In genomic region chr20:46673394-46674252, GRCh38 we compare ENCODE assay signal across 19 cellular contexts. TPM values are rescaled to one million over a fixed set of nuclear protein-coding genes. Genes with fewer than 3 reads are reported as not detected.
A peak's percentile ranks its signal among the peaks of the same experiment; 100 is the strongest.
DNase-seq lines count a peak whose midpoint lies in the region; ATAC-seq and TF ChIP-seq lines count a peak whose summit lies in the region.
"Had no signal": no experiment of that assay in that cellular context is flagged by ENCODE, and none has a peak within 500 bp of the region (broad histone marks: within the 10 kb centered on the region; RNA-seq: fewer than 3 reads in every experiment).

No MANE protein-coding gene starts in this region.

- peaks cover 5% of the 10 kb centered on the region for H3K9me3 Mint-ChIP-seq in activated CD8-positive, alpha-beta memory T cell treated with anti-CD3 and anti-CD28 coated beads, Interleukin-2, amount 10 ng/mL, durations not matched to agents 7 days and 5 days (ENCODE audit: low read depth)

- no peaks in the 10 kb centered on the region for H4K20me1 ChIP-seq in osteoblast (ENCODE audit: insufficient read depth, low read length)
- H4K20me1 ChIP-seq in PC-3 (ENCODE audit: low read length), result no peaks in the 10 kb centered on the region
- H4K20me1 ChIP-seq in SK-N-SH (ENCODE audit: insufficient read depth), result no peaks in the 10 kb centered on the region

- POLR2A ChIA-PET in PC-3 (lab: Charles Lee; ENCODE audit: unreplicated experiment), result no interaction called here
- POLR2A ChIA-PET in SK-N-SH (lab: Yijun Ruan, JAX), result no interaction called here

- H3K9me3 ChIP-seq in HUES48 (ENCODE audit: control insufficient read depth, insufficient read depth, low read length) (no peaks in the 10 kb centered on the region), iPS-20b (ENCODE audit: insufficient read depth, low read depth, low read length) (no peaks in the 10 kb centered on the region; the same call in 1 of the 2 replicates), osteoblast (ENCODE audit: low read depth, low read length) (no peaks in the 10 kb centered on the region), PC-3 (ENCODE audit: low read length) (peaks cover 12% of the 10 kb centered on the region), SK-N-SH (no peaks in the 10 kb centered on the region)

- no peaks in the 10 kb centered on the region for H3K27me3 ChIP-seq in HUES48 (ENCODE audit: control insufficient read depth, insufficient read depth, low read length)
- no peaks in the 10 kb centered on the region for H3K27me3 ChIP-seq in iPS-20b (ENCODE audit: insufficient read depth, low read length)
- no peaks in the 10 kb centered on the region for H3K27me3 ChIP-seq in osteoblast (ENCODE audit: insufficient read depth, low read length)
- no peaks in the 10 kb centered on the region for H3K27me3 ChIP-seq in PC-3 (ENCODE audit: low read length)
- no peaks in the 10 kb centered on the region for H3K27me3 ChIP-seq in SK-N-SH (ENCODE audit: insufficient read depth)

- no peaks in the 10 kb centered on the region for H3K4me1 Mint-ChIP-seq in activated CD8-positive, alpha-beta memory T cell treated with anti-CD3 and anti-CD28 coated beads, Interleukin-2, amount 10 ng/mL, durations not matched to agents 7 days and 5 days
- H3K4me1 Mint-ChIP-seq: CD4-positive, alpha-beta memory T cell had no signal

- H3F3A ChIP-seq in PC-3 (ENCODE audit: low read length, unreplicated experiment) (no peaks in the 10 kb centered on the region), SK-N-SH (replicated peaks; ENCODE audit: insufficient read depth) (no peaks in the 10 kb centered on the region)

- H3K27ac ChIP-seq in HUES48 (ENCODE audit: low read depth, low read length), result peak overlapping the region; percentile 54
- no peak overlapping the region for H3K27ac ChIP-seq in iPS-20b (ENCODE audit: low read length)
- no peak overlapping the region for H3K27ac ChIP-seq in osteoblast (ENCODE audit: low read depth, low read length)
- no peak overlapping the region for H3K27ac ChIP-seq in PC-3 (ENCODE audit: low read length)
- H3K27ac ChIP-seq in SK-N-SH (ENCODE audit: low read depth in 2 of 2, low read length in 1 of 2), result no peak overlapping the region

- no peak for TF ChIP-seq EP300 in SK-N-SH (IDR thresholded peaks at IDR 0.05; ENCODE audit: borderline replicate concordance in 1 of 2, low read depth in 1 of 2, low read length in 1 of 2)

- TF ChIP-seq CTCF in osteoblast (IDR thresholded peaks at IDR 0.05; ENCODE audit: extremely low read depth, low read depth, low read length), result no peak
- no peak for TF ChIP-seq CTCF in PC-3 (conservative IDR thresholded peaks at IDR 0.05; ENCODE audit: low read depth, low read length)
- no peak for TF ChIP-seq CTCF in SK-N-SH (IDR thresholded peaks at IDR 0.05)

- intact Hi-C loops in PC-3 (cut with micrococcal nuclease), result no loop called here

- DNase-seq in activated CD8-positive, alpha-beta memory T cell treated with anti-CD3 and anti-CD28 coated beads, Interleukin-2, amount 10 ng/mL, durations not matched to agents 7 days and 5 days, result peak; percentile 28
- no peak for DNase-seq in activated CD8-positive, alpha-beta memory T cell treated with anti-CD3 and anti-CD28 coated beads, Interleukin-2, amount 50 U/mL, for 48 hours
- DNase-seq in osteoblast (ENCODE audit: insufficient read length, low spot score, missing footprints) (peak; percentile 23), PC-3 (no peak), COLO829 (ENCODE audit: low spot score) (no peak), SK-N-SH (no peak)
- DNase-seq: 8988T; AML-193; C1 segment of cervical spinal cord; CD4-positive, alpha-beta memory T cell; COR-L47; DMS153; DMS79 treated with DMSO at 0.1 percent for 48 hours; EL; H7 had no signal

- H3K79me2 ChIP-seq in osteoblast (ENCODE audit: insufficient read depth, low read length), result no peaks in the 10 kb centered on the region
- no peaks in the 10 kb centered on the region for H3K79me2 ChIP-seq in PC-3 (ENCODE audit: low read length)
- H3K79me2 ChIP-seq in SK-N-SH (ENCODE audit: insufficient read depth), result no peaks in the 10 kb centered on the region

- peaks cover 3% of the 10 kb centered on the region for H3K27me3 Mint-ChIP-seq in activated CD8-positive, alpha-beta memory T cell treated with anti-CD3 and anti-CD28 coated beads, Interleukin-2, amount 10 ng/mL, durations not matched to agents 7 days and 5 days

- no peaks in the 10 kb centered on the region for H3K36me3 ChIP-seq in HUES48 (ENCODE audit: control insufficient read depth, insufficient read depth, low read length)
- 0 out of 2 replicates have a peak, but pooled peaks cover 4% of the 10 kb centered on the region for H3K36me3 ChIP-seq in iPS-20b (ENCODE audit: insufficient read depth, low read depth, low read length)
- no peaks in the 10 kb centered on the region for H3K36me3 ChIP-seq in osteoblast (ENCODE audit: insufficient read depth, low read length)
- H3K36me3 ChIP-seq in PC-3 (ENCODE audit: low read depth, low read length), result no peaks in the 10 kb centered on the region
- H3K36me3 ChIP-seq in SK-N-SH (replicated peaks in 1 of 2; ENCODE audit: control insufficient read depth in 1 of 2, insufficient read depth in 2 of 2, low read length in 1 of 2), result no peaks in the 10 kb centered on the region

- H3K27ac Mint-ChIP-seq in activated CD8-positive, alpha-beta memory T cell treated with anti-CD3 and anti-CD28 coated beads, Interleukin-2, amount 10 ng/mL, durations not matched to agents 7 days and 5 days, result no peak overlapping the region

- no peak for TF ChIP-seq RAD21 in SK-N-SH (IDR thresholded peaks at IDR 0.05; ENCODE audit: low read length)

- ATAC-seq in activated CD8-positive, alpha-beta memory T cell treated with anti-CD3 and anti-CD28 coated beads, Interleukin-2, amount 10 ng/mL, durations not matched to agents 7 days and 5 days, result no peak
- ATAC-seq in PC-3, result no peak

- no peak overlapping the region for H3K4me2 ChIP-seq in osteoblast (ENCODE audit: insufficient read depth, low read length)
- no peak overlapping the region for H3K4me2 ChIP-seq in PC-3 (ENCODE audit: low read length)
- H3K4me2 ChIP-seq in SK-N-SH, result no peak overlapping the region
- H3K4me2 ChIP-seq: GM23338 had no signal

- BruUV-seq in PC-3 (replicated peaks; lab: Mats Ljungman, UMichigan), result no TSS peak

- H3K9ac ChIP-seq in HUES48 (ENCODE audit: low read depth, low read length) (no peak overlapping the region), iPS-20b (ENCODE audit: low read depth, low read length) (peak overlapping the region; percentile 0; the same call in 1 of the 2 replicates), PC-3 (ENCODE audit: low read length) (no peak overlapping the region), SK-N-SH (no peak overlapping the region)

- no peak overlapping the region for H3K4me3 Mint-ChIP-seq in activated CD8-positive, alpha-beta memory T cell treated with anti-CD3 and anti-CD28 coated beads, Interleukin-2, amount 10 ng/mL, durations not matched to agents 7 days and 5 days
- H3K4me3 Mint-ChIP-seq: CD4-positive, alpha-beta memory T cell; GM23338 had no signal

- no peaks in the 10 kb centered on the region for H3K36me3 Mint-ChIP-seq in activated CD8-positive, alpha-beta memory T cell treated with anti-CD3 and anti-CD28 coated beads, Interleukin-2, amount 10 ng/mL, durations not matched to agents 7 days and 5 days

- 72% methylated on average over 11 of the region's 11 CpGs for WGBS in SK-N-SH (ENCODE audit: low lambda C conversion rate)

- H2AFZ ChIP-seq in osteoblast (ENCODE audit: low read length), result no peak overlapping the region
- H2AFZ ChIP-seq in PC-3 (ENCODE audit: low read length), result no peak overlapping the region
- H2AFZ ChIP-seq in SK-N-SH (ENCODE audit: low read depth), result no peak overlapping the region
- H2AFZ ChIP-seq: GM23338 had no signal

- CTCF ChIA-PET in activated CD8-positive, alpha-beta memory T cell treated with anti-CD3 and anti-CD28 coated beads, Interleukin-2, amount 10 ng/mL, durations not matched to agents 7 days and 5 days (lab: Charles Lee), result no interaction called here
- CTCF ChIA-PET in PC-3 (lab: Charles Lee) (no interaction called here), SK-N-SH (lab: Yijun Ruan, JAX) (interaction anchor here (0.8 kb wide), 1 partner anchor 152 kb away, joined by 3 read pairs; no protein-coding TSS in a partner anchor)

- no peaks in the 10 kb centered on the region for H3K9me2 ChIP-seq in PC-3 (replicated peaks; ENCODE audit: low read length)
- H3K9me2 ChIP-seq in SK-N-SH, result no peaks in the 10 kb centered on the region

- H3K4me1 ChIP-seq in HUES48 (ENCODE audit: control insufficient read depth, insufficient read depth, low read length) (peaks cover 17% of the 10 kb centered on the region), iPS-20b (ENCODE audit: insufficient read depth, low read length) (peaks cover 2% of the 10 kb centered on the region; the same call in 1 of the 2 replicates), osteoblast (ENCODE audit: insufficient read depth, low read length) (no peaks in the 10 kb centered on the region), PC-3 (ENCODE audit: insufficient read depth, low read length) (no peaks in the 10 kb centered on the region), SK-N-SH (ENCODE audit: control insufficient read depth in 1 of 2, insufficient read depth in 2 of 2, low read depth in 1 of 2, low read length in 1 of 2) (no peaks in the 10 kb centered on the region)

- H3K4me3 ChIP-seq in HUES48 (ENCODE audit: low read depth, low read length), result no peak overlapping the region
- no peak overlapping the region for H3K4me3 ChIP-seq in iPS-20b (ENCODE audit: low read length)
- no peak overlapping the region for H3K4me3 ChIP-seq in osteoblast (ENCODE audit: insufficient read depth, low read length)
- no peak overlapping the region for H3K4me3 ChIP-seq in PC-3 (ENCODE audit: low read length)
- H3K4me3 ChIP-seq in SK-N-SH (ENCODE audit: low read depth in 2 of 2, low read length in 1 of 2), result no peak overlapping the region
- H3K4me3 ChIP-seq: GM23338 had no signal

RNA-seq across cellular contexts. Expression of gene TP53RK, which starts 15.6 kb away (rescaled TPM):
- 10 to 100 TPM; 14.8 to 20.9 TPM for total RNA-seq in activated CD8-positive, alpha-beta memory T cell treated with anti-CD3 and anti-CD28 coated beads, Interleukin-2, amount 10 ng/mL, durations not matched to agents 7 days and 5 days
- 18.0 and 21.0 TPM in 2 replicates for total RNA-seq in osteoblast
- total RNA-seq in PC-3 (2014; rRNA removed), result 41.4 and 48.1 TPM in 2 replicates
- polyA plus RNA-seq in SK-N-SH (2012; rRNA removed), result 5.4 and 5.5 TPM in 2 replicates
- polyA plus RNA-seq in SK-N-SH (2012; cell fraction: cytosol; rRNA removed), result 5.6 and 6.5 TPM in 2 replicates
- polyA plus RNA-seq in SK-N-SH (2012; cell fraction: nucleus; rRNA removed), result 3.5 TPM in 2 replicates

RNA-seq across cellular contexts. Expression of gene SLC13A3, which starts 22.4 kb away (rescaled TPM):
- total RNA-seq in activated CD8-positive, alpha-beta memory T cell treated with anti-CD3 and anti-CD28 coated beads, Interleukin-2, amount 10 ng/mL, durations not matched to agents 7 days and 5 days, result under 1 TPM in 1 of 2 experiments, not detected in 1; 0.19 TPM
- total RNA-seq in osteoblast, result 0.59 and 1.8 TPM in 2 replicates
- not detected in 2 replicates for total RNA-seq in PC-3 (2014; rRNA removed)
- polyA plus RNA-seq in SK-N-SH (2012; rRNA removed), result 0.10 and 0.21 TPM in 2 replicates
- 0.04 and 0.18 TPM in 2 replicates for polyA plus RNA-seq in SK-N-SH (2012; cell fraction: cytosol; rRNA removed)
- 0.80 and 0.86 TPM in 2 replicates for polyA plus RNA-seq in SK-N-SH (2012; cell fraction: nucleus; rRNA removed)
- total RNA-seq: HT1080 had no signal
- polyA plus RNA-seq: CD4-positive, alpha-beta memory T cell had no signal

RNA-seq across cellular contexts. Expression of gene SLC2A10, which starts 35.8 kb away (rescaled TPM):
- total RNA-seq in activated CD8-positive, alpha-beta memory T cell treated with anti-CD3 and anti-CD28 coated beads, Interleukin-2, amount 10 ng/mL, durations not matched to agents 7 days and 5 days, result not detected
- 44.2 and 47.4 TPM in 2 replicates for total RNA-seq in osteoblast
- 9.6 and 10.8 TPM in 2 replicates for total RNA-seq in PC-3 (2014; rRNA removed)
- 12.6 and 14.1 TPM in 2 replicates for polyA plus RNA-seq in SK-N-SH (2012; rRNA removed)
- polyA plus RNA-seq in SK-N-SH (2012; cell fraction: cytosol; rRNA removed), result 8.9 and 10.7 TPM in 2 replicates
- 13.8 and 17.0 TPM in 2 replicates for polyA plus RNA-seq in SK-N-SH (2012; cell fraction: nucleus; rRNA removed)
- total RNA-seq: CD4-positive, alpha-beta memory T cell had no signal
- polyA plus RNA-seq: CD4-positive, alpha-beta memory T cell had no signal

Comparison
In these comparisons a context has a peak if more than half of its experiments do, and no peak if none do; other contexts are left out.
1. DNase-seq: peak in activated CD8-positive, alpha-beta memory T cell treated with anti-CD3 and anti-CD28 coated beads, Interleukin-2, amount 10 ng/mL, durations not matched to agents 7 days and 5 days (single experiment) and osteoblast (single experiment); none in activated CD8-positive, alpha-beta memory T cell treated with anti-CD3 and anti-CD28 coated beads, Interleukin-2, amount 50 U/mL, for 48 hours (single experiment), PC-3 (single experiment), COLO829 (single experiment) and SK-N-SH (single experiment).
2. RNA of gene SLC2A10, which starts 35.8 kb away (total RNA-seq): 44.2 to 47.4 TPM in osteoblast and 9.6 to 10.8 TPM in PC-3; not detected in activated CD8-positive, alpha-beta memory T cell treated with anti-CD3 and anti-CD28 coated beads, Interleukin-2, amount 10 ng/mL, durations not matched to agents 7 days and 5 days; every median in the first group is over 10 times any median in the second.